ENCODE assay signal across 12 cellular contexts in the genomic region with DNA sequence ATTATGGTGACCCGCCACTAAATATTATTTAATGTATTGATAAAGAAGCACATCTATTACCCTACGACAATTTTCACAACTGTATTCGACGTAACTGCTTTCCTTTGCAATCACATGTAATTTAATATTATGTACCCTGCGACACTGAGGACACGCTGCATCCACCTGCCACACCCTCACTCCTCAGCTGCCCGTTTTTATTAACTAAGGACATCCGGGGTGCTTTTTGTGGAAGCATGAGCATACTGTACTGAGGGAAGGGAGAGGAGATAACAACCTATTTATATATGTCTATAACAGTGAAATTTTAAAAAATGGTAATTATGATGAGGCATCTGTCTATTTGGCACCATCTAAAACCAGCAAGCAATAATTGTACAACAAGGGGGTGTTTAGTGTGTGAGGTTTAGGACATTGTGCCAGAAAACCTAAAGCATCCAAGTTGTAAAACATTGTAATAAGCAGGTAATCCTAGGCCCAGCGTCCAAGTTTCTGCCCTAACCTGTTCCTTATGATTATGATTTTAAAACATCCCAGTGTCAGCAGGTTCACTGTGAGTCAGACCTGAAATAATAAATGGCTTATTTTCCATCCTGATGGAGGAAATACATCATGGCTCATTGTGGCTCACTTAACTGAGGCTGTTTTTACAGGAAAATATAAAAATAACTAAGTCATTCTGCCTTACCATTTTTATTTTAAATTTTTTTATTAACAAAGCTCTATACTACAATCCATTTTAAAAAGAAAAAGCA. TPM values are rescaled to one million over a fixed set of nuclear protein-coding genes. Genes with fewer than 3 reads are reported as not detected.
DNase-seq lines count a peak whose midpoint lies in the region; ATAC-seq and TF ChIP-seq lines count a peak whose summit lies in the region.
"Had no signal": no experiment of that assay in that cellular context is flagged by ENCODE, and none has a peak within 500 bp of the region (broad histone marks: within the 10 kb centered on the region; RNA-seq: fewer than 3 reads in every experiment).

No MANE protein-coding gene starts in this region.

- H3K9ac ChIP-seq in subcutaneous abdominal adipose tissue (ENCODE audit: low read length in 5 of 5), result no peak overlapping the region

- H3K27me3 ChIP-seq in foreskin keratinocyte, result no peaks in the 10 kb centered on the region
- no peaks in the 10 kb centered on the region for H3K27me3 ChIP-seq in subcutaneous abdominal adipose tissue (ENCODE audit: control insufficient read depth in 5 of 5, insufficient read depth in 4 of 5, low read length in 5 of 5)
- H3K27me3 ChIP-seq in CD8-positive, alpha-beta T cell (ENCODE audit: insufficient read depth, low read length), result no peaks in the 10 kb centered on the region
- H3K27me3 ChIP-seq: Peyer's patch had no signal

- POLR2A ChIA-PET in activated CD4-positive, alpha-beta memory T cell treated with anti-CD3 and anti-CD28 coated beads for 36 hours (lab: Charles Lee), result interaction anchor here (0.9 kb wide), 1 partner anchor 10 kb away, joined by 3 read pairs; no protein-coding TSS in a partner anchor
- POLR2A ChIA-PET in activated CD4-positive, alpha-beta memory T cell treated with anti-CD3 and anti-CD28 coated beads, Interleukin-2, amount 10 ng/mL, durations not matched to agents 7 days and 5 days (lab: Charles Lee), result interaction anchor here (4.4 to 13.0 kb wide), 2 partner anchors 10 to 54 kb away, joined by 27 to 140 read pairs; a partner anchor contains a TSS
- POLR2A ChIA-PET in CD8-positive, alpha-beta T cell (lab: Charles Lee), result no interaction called here

- H3K9me3 ChIP-seq in subcutaneous abdominal adipose tissue (ENCODE audit: control insufficient read depth in 5 of 5, low read length in 5 of 5), result no peaks in the 10 kb centered on the region
- H3K9me3 ChIP-seq in CD8-positive, alpha-beta T cell (ENCODE audit: low read length), result no peaks in the 10 kb centered on the region
- H3K9me3 ChIP-seq: Peyer's patch had no signal

- no peak overlapping the region for H3K4me3 ChIP-seq in subcutaneous abdominal adipose tissue (ENCODE audit: low read depth in 1 of 5, low read length in 5 of 5)
- H3K4me3 ChIP-seq in CD8-positive, alpha-beta T cell (ENCODE audit: low read depth, low read length), result no peak overlapping the region
- H3K4me3 ChIP-seq: Peyer's patch had no signal

- CTCF ChIA-PET in activated CD4-positive, alpha-beta memory T cell treated with anti-CD3 and anti-CD28 coated beads for 36 hours (lab: Charles Lee), result no interaction called here
- CTCF ChIA-PET in activated CD4-positive, alpha-beta memory T cell treated with anti-CD3 and anti-CD28 coated beads, Interleukin-2, amount 10 ng/mL, durations not matched to agents 7 days and 5 days (lab: Charles Lee), result no interaction called here
- CTCF ChIA-PET in CD8-positive, alpha-beta T cell (lab: Charles Lee), result no interaction called here

- H3K27ac ChIP-seq in foreskin keratinocyte, result peak overlapping the region; percentile 52
- H3K27ac ChIP-seq in subcutaneous abdominal adipose tissue (ENCODE audit: low read depth, low read length), result peak overlapping the region; percentile 71
- H3K27ac ChIP-seq in CD8-positive, alpha-beta T cell (ENCODE audit: low read depth, low read length), result no peak overlapping the region
- H3K27ac ChIP-seq: Peyer's patch had no signal

- H3K36me3 Mint-ChIP-seq in activated CD4-positive, alpha-beta memory T cell treated with anti-CD3 and anti-CD28 coated beads for 36 hours, result peaks cover 24% of the 10 kb centered on the region
- peaks cover 42% of the 10 kb centered on the region for H3K36me3 Mint-ChIP-seq in activated CD4-positive, alpha-beta memory T cell treated with anti-CD3 and anti-CD28 coated beads, Interleukin-2, amount 10 ng/mL, durations not matched to agents 7 days and 5 days (ENCODE audit: low read depth)
- H3K36me3 Mint-ChIP-seq in activated T-helper 2 cell treated with anti-CD3 and anti-CD28 coated beads, Interferon-gamma antibody, Interleukin-2, Interleukin-4, amounts not matched to agents 10 μg/mL and 5 μg/mL and 100 μg/mL, durations not matched to agents 14 hours and 24 hours and 36 hours (ENCODE audit: low read depth), result peaks cover 47% of the 10 kb centered on the region
- peaks cover 17% of the 10 kb centered on the region for H3K36me3 Mint-ChIP-seq in CD8-positive, alpha-beta T cell

- H3K36me3 ChIP-seq in subcutaneous abdominal adipose tissue (ENCODE audit: control insufficient read depth in 5 of 5, insufficient read depth in 5 of 5, low read length in 5 of 5), result peaks cover 0 to 3% (median 0%) of the 10 kb centered on the region in 5 donors
- peaks cover 4% of the 10 kb centered on the region for H3K36me3 ChIP-seq in CD8-positive, alpha-beta T cell (ENCODE audit: insufficient read depth, low read length)
- H3K36me3 ChIP-seq: Peyer's patch had no signal

- intact Hi-C loops in activated CD4-positive, alpha-beta memory T cell treated with anti-CD3 and anti-CD28 coated beads for 36 hours (cut with micrococcal nuclease), result loop anchor here (2.0 to 5.0 kb wide), 5 partner anchors 123 to 833 kb away; no protein-coding TSS in a partner anchor
- intact Hi-C loops in activated T-helper 2 cell treated with anti-CD3 and anti-CD28 coated beads, Interferon-gamma antibody, Interleukin-2, Interleukin-4, amounts not matched to agents 10 μg/mL and 5 μg/mL and 100 μg/mL, durations not matched to agents 14 hours and 24 hours and 36 hours (cut with micrococcal nuclease), result loop anchor here (5.0 kb wide), 1 partner anchor 388 kb away; no protein-coding TSS in a partner anchor
- intact Hi-C loops in CD8-positive, alpha-beta T cell (cut with DNase I, micrococcal nuclease), result loop anchor here in 1 of 2 experiments (5.0 kb wide), 3 partner anchors 37 to 123 kb away; no protein-coding TSS in a partner anchor

- peaks cover 88% of the 10 kb centered on the region for H3K4me1 Mint-ChIP-seq in activated CD4-positive, alpha-beta memory T cell treated with anti-CD3 and anti-CD28 coated beads for 36 hours (ENCODE audit: low read depth)
- H3K4me1 Mint-ChIP-seq in activated CD4-positive, alpha-beta memory T cell treated with anti-CD3 and anti-CD28 coated beads, Interleukin-2, amount 10 ng/mL, durations not matched to agents 7 days and 5 days, result peaks cover 79% of the 10 kb centered on the region
- H3K4me1 Mint-ChIP-seq in activated T-helper 2 cell treated with anti-CD3 and anti-CD28 coated beads, Interferon-gamma antibody, Interleukin-2, Interleukin-4, amounts not matched to agents 10 μg/mL and 5 μg/mL and 100 μg/mL, durations not matched to agents 14 hours and 24 hours and 36 hours (ENCODE audit: low read depth), result peaks cover 66% of the 10 kb centered on the region
- H3K4me1 Mint-ChIP-seq in CD8-positive, alpha-beta T cell (ENCODE audit: low read depth), result peaks cover 92% of the 10 kb centered on the region

- peaks cover 2% of the 10 kb centered on the region for H3K9me3 Mint-ChIP-seq in activated CD4-positive, alpha-beta memory T cell treated with anti-CD3 and anti-CD28 coated beads for 36 hours
- H3K9me3 Mint-ChIP-seq in activated CD4-positive, alpha-beta memory T cell treated with anti-CD3 and anti-CD28 coated beads, Interleukin-2, amount 10 ng/mL, durations not matched to agents 7 days and 5 days, result peaks cover 6% of the 10 kb centered on the region
- peaks cover 3% of the 10 kb centered on the region for H3K9me3 Mint-ChIP-seq in activated T-helper 2 cell treated with anti-CD3 and anti-CD28 coated beads, Interferon-gamma antibody, Interleukin-2, Interleukin-4, amounts not matched to agents 10 μg/mL and 5 μg/mL and 100 μg/mL, durations not matched to agents 14 hours and 24 hours and 36 hours
- no peaks in the 10 kb centered on the region for H3K9me3 Mint-ChIP-seq in CD8-positive, alpha-beta T cell

- no peak for TF ChIP-seq CTCF in foreskin keratinocyte (conservative IDR thresholded peaks at IDR 0.05)
- TF ChIP-seq CTCF in CD8-positive, alpha-beta T cell (IDR thresholded peaks at IDR 0.05), result no peak

- no peak for DNase-seq in activated CD4-positive, alpha-beta memory T cell treated with anti-CD3 and anti-CD28 coated beads for 36 hours
- no peak for DNase-seq in activated CD4-positive, alpha-beta memory T cell treated with anti-CD3 and anti-CD28 coated beads, Interleukin-2, amount 10 ng/mL, durations not matched to agents 7 days and 5 days
- no peak for DNase-seq in activated T-helper 2 cell treated with anti-CD3 and anti-CD28 coated beads, Interferon-gamma antibody, Interleukin-2, Interleukin-4, amounts not matched to agents 10 μg/mL and 5 μg/mL and 100 μg/mL, durations not matched to agents 14 hours and 24 hours and 36 hours (ENCODE audit: low spot score)
- DNase-seq in foreskin keratinocyte, result peak; percentile 72 to 83
- DNase-seq in CD8-positive, alpha-beta T cell, result no peak
- no peak for DNase-seq in cortex of kidney (lab: John Stamatoyannopoulos, UW)
- no peak for DNase-seq in Ammon's horn (ENCODE audit: low spot score)
- DNase-seq: cerebellar nuclear complex, mesenchymal stem cell, NCI-H1092, Peyer's patch had no signal

- H3K4me1 ChIP-seq in foreskin keratinocyte (peaks cover 19% of the 10 kb centered on the region), subcutaneous abdominal adipose tissue (ENCODE audit: control insufficient read depth in 5 of 5, insufficient read depth in 5 of 5, low read length in 5 of 5) (peaks cover 8 to 46% (median 35%) of the 10 kb centered on the region in 5 donors)
- H3K4me1 ChIP-seq in CD8-positive, alpha-beta T cell (ENCODE audit: insufficient read depth, low read length), result peaks cover 95% of the 10 kb centered on the region

- peak; percentile 95 for ATAC-seq in foreskin keratinocyte
- ATAC-seq in CD8-positive, alpha-beta T cell, result no peak

- H3K27me3 Mint-ChIP-seq in activated CD4-positive, alpha-beta memory T cell treated with anti-CD3 and anti-CD28 coated beads for 36 hours, result no peaks in the 10 kb centered on the region
- H3K27me3 Mint-ChIP-seq in activated CD4-positive, alpha-beta memory T cell treated with anti-CD3 and anti-CD28 coated beads, Interleukin-2, amount 10 ng/mL, durations not matched to agents 7 days and 5 days, result no peaks in the 10 kb centered on the region
- no peaks in the 10 kb centered on the region for H3K27me3 Mint-ChIP-seq in activated T-helper 2 cell treated with anti-CD3 and anti-CD28 coated beads, Interferon-gamma antibody, Interleukin-2, Interleukin-4, amounts not matched to agents 10 μg/mL and 5 μg/mL and 100 μg/mL, durations not matched to agents 14 hours and 24 hours and 36 hours (ENCODE audit: low read depth)
- no peaks in the 10 kb centered on the region for H3K27me3 Mint-ChIP-seq in CD8-positive, alpha-beta T cell (ENCODE audit: low read depth)

- no peak overlapping the region for H3K4me3 Mint-ChIP-seq in activated CD4-positive, alpha-beta memory T cell treated with anti-CD3 and anti-CD28 coated beads for 36 hours
- H3K4me3 Mint-ChIP-seq in activated CD4-positive, alpha-beta memory T cell treated with anti-CD3 and anti-CD28 coated beads, Interleukin-2, amount 10 ng/mL, durations not matched to agents 7 days and 5 days, result no peak overlapping the region
- H3K4me3 Mint-ChIP-seq in activated T-helper 2 cell treated with anti-CD3 and anti-CD28 coated beads, Interferon-gamma antibody, Interleukin-2, Interleukin-4, amounts not matched to agents 10 μg/mL and 5 μg/mL and 100 μg/mL, durations not matched to agents 14 hours and 24 hours and 36 hours (ENCODE audit: low read depth), result no peak overlapping the region
- H3K4me3 Mint-ChIP-seq in CD8-positive, alpha-beta T cell, result no peak overlapping the region

- H3K27ac Mint-ChIP-seq in activated CD4-positive, alpha-beta memory T cell treated with anti-CD3 and anti-CD28 coated beads for 36 hours, result peak overlapping the region; percentile 97
- no peak overlapping the region for H3K27ac Mint-ChIP-seq in activated CD4-positive, alpha-beta memory T cell treated with anti-CD3 and anti-CD28 coated beads, Interleukin-2, amount 10 ng/mL, durations not matched to agents 7 days and 5 days
- peak overlapping the region; percentile 15 for H3K27ac Mint-ChIP-seq in activated T-helper 2 cell treated with anti-CD3 and anti-CD28 coated beads, Interferon-gamma antibody, Interleukin-2, Interleukin-4, amounts not matched to agents 10 μg/mL and 5 μg/mL and 100 μg/mL, durations not matched to agents 14 hours and 24 hours and 36 hours
- H3K27ac Mint-ChIP-seq in CD8-positive, alpha-beta T cell, result no peak overlapping the region

RNA-seq across cellular contexts. Expression of a gene that starts 56.3 kb away (rescaled TPM):
- 10 to 100 TPM; 34.2 to 34.5 TPM for total RNA-seq in activated CD4-positive, alpha-beta memory T cell treated with anti-CD3 and anti-CD28 coated beads for 36 hours
- 10 to 100 TPM; 31.6 to 32.2 TPM for total RNA-seq in activated CD4-positive, alpha-beta memory T cell treated with anti-CD3 and anti-CD28 coated beads, Interleukin-2, amount 10 ng/mL, durations not matched to agents 7 days and 5 days
- 38.2 and 38.3 TPM in 2 replicates for total RNA-seq in activated T-helper 2 cell treated with anti-CD3 and anti-CD28 coated beads, Interferon-gamma antibody, Interleukin-2, Interleukin-4, amounts not matched to agents 10 μg/mL and 5 μg/mL and 100 μg/mL, durations not matched to agents 14 hours and 24 hours and 36 hours
- total RNA-seq in foreskin keratinocyte, result 7.8 and 8.7 TPM in 2 replicates
- polyA plus RNA-seq in foreskin keratinocyte, result 2.3 and 2.4 TPM in 2 replicates
- 10 to 100 TPM; 97.2 to 97.3 TPM for total RNA-seq in CD8-positive, alpha-beta T cell

Comparison
In these comparisons a context has a peak if more than half of its experiments do, and no peak if none do; other contexts are left out.
1. H3K27ac Mint-ChIP-seq: peak in activated CD4-positive, alpha-beta memory T cell treated with anti-CD3 and anti-CD28 coated beads for 36 hours (single experiment) and activated T-helper 2 cell treated with anti-CD3 and anti-CD28 coated beads, Interferon-gamma antibody, Interleukin-2, Interleukin-4, amounts not matched to agents 10 μg/mL and 5 μg/mL and 100 μg/mL, durations not matched to agents 14 hours and 24 hours and 36 hours (single experiment); none in activated CD4-positive, alpha-beta memory T cell treated with anti-CD3 and anti-CD28 coated beads, Interleukin-2, amount 10 ng/mL, durations not matched to agents 7 days and 5 days (single experiment) and CD8-positive, alpha-beta T cell (single experiment).
2. DNase-seq: peak in foreskin keratinocyte (2 of 2); none in activated CD4-positive, alpha-beta memory T cell treated with anti-CD3 and anti-CD28 coated beads for 36 hours (single experiment), activated CD4-positive, alpha-beta memory T cell treated with anti-CD3 and anti-CD28 coated beads, Interleukin-2, amount 10 ng/mL, durations not matched to agents 7 days and 5 days (single experiment), activated T-helper 2 cell treated with anti-CD3 and anti-CD28 coated beads, Interferon-gamma antibody, Interleukin-2, Interleukin-4, amounts not matched to agents 10 μg/mL and 5 μg/mL and 100 μg/mL, durations not matched to agents 14 hours and 24 hours and 36 hours (single experiment), CD8-positive, alpha-beta T cell (0 of 7), cortex of kidney (single experiment) and Ammon's horn (single experiment).